In genomic region chr11:19906126-19906525, GRCh38 we compare ENCODE assay signal across 25 cellular contexts.
"Had no signal": no experiment of that assay in that cellular context is flagged by ENCODE, and none has a peak within 500 bp of the region (broad histone marks: within the 10 kb centered on the region; RNA-seq: fewer than 3 reads in every experiment).

No MANE protein-coding gene starts in this region.

- ATAC-seq: effector memory CD8-positive, alpha-beta T cell; gastrocnemius medialis; mucosa of descending colon; natural killer cell treated with Interleukin-12 subunit alpha and Interleukin-12 subunit beta and Interleukin-15 and Interleukin-18, amount 100 ng/mL, for 72 hours had no signal

- H3K36me3 ChIP-seq: gastrocnemius medialis, left ventricle myocardium inferior, upper lobe of left lung, WERI-Rb-1 had no signal

- H3K27me3 ChIP-seq: ascending aorta, gastrocnemius medialis, testis, upper lobe of left lung, vagina had no signal

- H3K9me3 ChIP-seq: ascending aorta, gastrocnemius medialis, left ventricle myocardium inferior, mucosa of descending colon, testis, upper lobe of left lung, vagina had no signal

- H3K4me1 ChIP-seq: gastrocnemius medialis, testis, upper lobe of left lung, vagina had no signal

- DNase-seq: activated CD4-positive, alpha-beta memory T cell treated with anti-CD3 and anti-CD28 coated beads, Interleukin-2, amount 10 ng/mL, durations not matched to agents 7 days and 5 days; activated CD4-positive, alpha-beta T cell treated with anti-CD3 and anti-CD28 coated beads, Interleukin-2, amount 10 ng/mL, durations not matched to agents 7 days and 5 days; activated CD4-positive, CD25-positive, alpha-beta regulatory T cell treated with anti-CD3 and anti-CD28 coated beads, Interleukin-2, amount 50 U/mL, for 72 hours; activated CD8-positive, alpha-beta memory T cell treated with anti-CD3 and anti-CD28 coated beads, Interleukin-2, amount 50 U/mL, for 48 hours; activated gamma-delta T cell; activated naive CD4-positive, alpha-beta T cell treated with anti-CD3 and anti-CD28 coated beads, Interleukin-2, amount 10 ng/mL, durations not matched to agents 7 days and 5 days; activated naive CD8-positive, alpha-beta T cell treated with anti-CD3 and anti-CD28 coated beads, Interleukin-2, amount 10 ng/mL, durations not matched to agents 7 days and 5 days; activated T-cell treated with anti-CD3 and anti-CD28 coated beads, Interleukin-2, amount 50 U/mL, for 24 hours; cortex of kidney; effector memory CD8-positive, alpha-beta T cell; gastrocnemius medialis; glutamatergic neuron; islet precursor cell; left ventricle myocardium inferior; mucosa of descending colon; right cardiac atrium; stimulated activated CD4-positive, alpha-beta T cell treated with anti-CD3 and anti-CD28 coated beads, Interleukin-2, amount 100 ng/mL, for 48 hours; stimulated activated naive CD4-positive, alpha-beta T cell treated with Interleukin-2 at 50 U/mL for 16 hours; testis; upper lobe of left lung; WERI-Rb-1 had no signal

- H3K27ac ChIP-seq: gastrocnemius medialis, left ventricle myocardium inferior, testis, upper lobe of left lung, vagina, WERI-Rb-1 had no signal

- H3K4me3 ChIP-seq: ascending aorta, gastrocnemius medialis, left ventricle myocardium inferior, lung, mucosa of descending colon, testis, upper lobe of left lung, vagina had no signal
